Comparison of ENCODE assay signal across 22 cellular contexts in the genomic region with DNA sequence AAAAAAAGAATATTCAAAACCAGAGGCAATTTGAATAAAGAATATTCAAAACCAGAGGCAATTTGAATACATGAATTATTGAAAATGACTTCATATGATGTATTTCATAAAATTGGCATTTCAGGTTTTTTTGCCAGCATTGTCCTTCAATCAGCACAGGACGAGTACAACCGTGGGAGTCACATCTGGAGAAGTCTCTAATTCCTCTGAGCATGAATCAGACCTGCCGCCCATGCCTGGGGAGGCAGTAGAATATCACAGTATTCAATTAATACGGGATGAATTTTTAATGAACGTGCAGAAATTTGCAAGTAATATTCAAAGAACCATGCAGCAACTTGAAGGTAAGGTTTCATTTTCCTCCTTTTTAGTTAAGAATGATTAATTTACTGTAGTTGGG. TPM values are rescaled to one million over a fixed set of nuclear protein-coding genes. Genes with fewer than 3 reads are reported as not detected.
"Had no signal": no experiment of that assay in that cellular context is flagged by ENCODE, and none has a peak within 500 bp of the region (broad histone marks: within the 10 kb centered on the region; RNA-seq: fewer than 3 reads in every experiment).

No MANE protein-coding gene starts in this region.

- H3K9me3 ChIP-seq: SK-N-SH had no signal

- H3K4me2 ChIP-seq: SK-N-SH had no signal

- H3K27ac ChIP-seq: RWPE1 had no signal

- DNase-seq: IMR-90, Kasumi-1, KG1, MM.1S, NCI-H1105, NCI-H1417, NCI-H1436 treated with DMSO at 0.1 percent for 48 hours, NCI-H1694, NCI-H187 treated with DMSO at 0.1 percent for 48 hours, NCI-H2029 treated with DMSO at 0.1 percent for 48 hours, NCI-H2171 treated with DMSO at 0.1 percent for 48 hours, NCI-H345, NCI-H446 treated with DMSO at 0.1 percent for 48 hours, NCI-H510A treated with DMSO at 0.1 percent for 48 hours, NCI-H69, NCI-H774, PC-3, SHP77, SK-N-SH, SW 1271 had no signal

- H3K9me2 ChIP-seq: SK-N-SH had no signal

RNA-seq across cellular contexts. Expression of a gene that starts 18.9 kb away (rescaled TPM):
- total RNA-seq: M059J had no signal
